ENCODE assay signal across 8 cellular contexts in genomic region chr3:49029563-49029884, GRCh38. TPM values are rescaled to one million over a fixed set of nuclear protein-coding genes. Genes with fewer than 3 reads are reported as not detected.
DNase-seq lines count a peak whose midpoint lies in the region; ATAC-seq and TF ChIP-seq lines count a peak whose summit lies in the region.

No MANE protein-coding gene starts in this region.

- H2AFZ ChIP-seq in OCI-LY3 (ENCODE audit: low read depth, low read length) = no peak overlapping the region; the same call in 1 of the 2 replicates

- H3K27me3 ChIP-seq in OCI-LY3 (ENCODE audit: low read depth, low read length) = no peaks in the 10 kb centered on the region
- no peaks in the 10 kb centered on the region for H3K27me3 ChIP-seq in ectodermal cell (ENCODE audit: control insufficient read depth, insufficient read depth, low read length, poor library complexity, severe bottlenecking)

- H3K79me2 ChIP-seq in OCI-LY3 (ENCODE audit: low read length) = peaks cover 47% of the 10 kb centered on the region

- H3K27me3 Mint-ChIP-seq in neural crest cell (ENCODE audit: low read depth) = peaks cover 7% of the 10 kb centered on the region

- TF ChIP-seq CTCF in C4-2B (conservative IDR thresholded peaks at IDR 0.05) = no peak
- no peak for TF ChIP-seq CTCF in OCI-LY3 (IDR thresholded peaks at IDR 0.05; ENCODE audit: low read depth, low read length)
- TF ChIP-seq CTCF in neural crest cell (conservative IDR thresholded peaks at IDR 0.05) = no peak

- H3K27ac ChIP-seq in C4-2B = peak overlapping the region; percentile 96
- peak overlapping the region; percentile 13 for H3K27ac ChIP-seq in OCI-LY3 (ENCODE audit: low read length)
- H3K27ac ChIP-seq in ectodermal cell (ENCODE audit: insufficient read depth, low read depth, low read length, poor library complexity, severe bottlenecking) = peak overlapping the region; percentile 36

- peaks cover 30% of the 10 kb centered on the region for H3K36me3 Mint-ChIP-seq in neural crest cell (ENCODE audit: low read depth)

- 14 to 33% methylated on average over 6 to 7 of the region's 7 CpGs for WGBS in ectodermal cell, 2 experiments

- peaks cover 26% of the 10 kb centered on the region for H3K4me1 Mint-ChIP-seq in neural crest cell

- ATAC-seq in HG03196 (IDR thresholded peaks at IDR 0.05; ENCODE audit: unreplicated experiment) (no peak), GM19452 (IDR thresholded peaks at IDR 0.05; ENCODE audit: unreplicated experiment) (no peak)

- H3K4me3 ChIP-seq in OCI-LY3 (ENCODE audit: low read length) (peak overlapping the region; percentile 88), ectodermal cell (ENCODE audit: insufficient read depth, low read depth, low read length) (no peak overlapping the region)

- H3K9me3 Mint-ChIP-seq in neural crest cell = no peaks in the 10 kb centered on the region

- H3K4me2 ChIP-seq in OCI-LY3 (ENCODE audit: low read length) = peak overlapping the region; percentile 93

- H4K20me1 ChIP-seq in OCI-LY3 (ENCODE audit: insufficient read depth, low read length) = no peaks in the 10 kb centered on the region

- H3K9ac ChIP-seq in OCI-LY3 (ENCODE audit: low read length) = peak overlapping the region; percentile 44

- peaks cover 16% of the 10 kb centered on the region for H3K4me1 ChIP-seq in OCI-LY3 (ENCODE audit: low read length)
- H3K4me1 ChIP-seq in ectodermal cell (ENCODE audit: control insufficient read depth, insufficient read depth, low read length) = peaks cover 9% of the 10 kb centered on the region

- no peak for DNase-seq in neural crest cell (ENCODE audit: low read depth, low spot score)
- no peak for DNase-seq in NCI-H2107 treated with DMSO at 0.1 percent for 48 hours (lab: John Stamatoyannopoulos, UW; ENCODE audit: unreplicated experiment)
- no peak for DNase-seq in kidney tubule cell (ENCODE audit: low spot score)

- peak overlapping the region; percentile 97 for H3K27ac Mint-ChIP-seq in neural crest cell (ENCODE audit: unreplicated experiment)

- H3K36me3 ChIP-seq in OCI-LY3 (replicated peaks; ENCODE audit: low read depth, low read length) = peaks cover 76% of the 10 kb centered on the region
- H3K36me3 ChIP-seq in ectodermal cell (ENCODE audit: control insufficient read depth, insufficient read depth, low read length) = peaks cover 56% of the 10 kb centered on the region

- H3K4me3 Mint-ChIP-seq in neural crest cell = peak overlapping the region; percentile 96

- H3K9me3 ChIP-seq in OCI-LY3 (ENCODE audit: insufficient read depth, low read length) (no peaks in the 10 kb centered on the region), ectodermal cell (ENCODE audit: control insufficient read depth, low read length) (no peaks in the 10 kb centered on the region)

RNA-seq across cellular contexts. Expression of gene IMPDH2, which starts 0.3 kb away (rescaled TPM):
- polyA plus RNA-seq in ectodermal cell (2013, experiment 1 of 4) = 330 TPM
- 332 TPM for polyA plus RNA-seq in ectodermal cell (2013, experiment 2 of 4)
- polyA plus RNA-seq in ectodermal cell (2013, experiment 3 of 4) = 252 TPM
- 258 TPM for polyA plus RNA-seq in ectodermal cell (2013, experiment 4 of 4)
- 259 and 261 TPM in 2 replicates for total RNA-seq in neural crest cell

RNA-seq across cellular contexts. Expression of gene NDUFAF3, which starts 7.6 kb away (rescaled TPM):
- 19.2 TPM for polyA plus RNA-seq in ectodermal cell (2013, experiment 1 of 4)
- polyA plus RNA-seq in ectodermal cell (2013, experiment 2 of 4) = 22.3 TPM
- polyA plus RNA-seq in ectodermal cell (2013, experiment 3 of 4) = 21.8 TPM
- polyA plus RNA-seq in ectodermal cell (2013, experiment 4 of 4) = 29.1 TPM
- total RNA-seq in neural crest cell = 69.5 and 70.9 TPM in 2 replicates

RNA-seq across cellular contexts. Expression of gene DALRD3, which starts 11.1 kb away (rescaled TPM):
- polyA plus RNA-seq in ectodermal cell (2013, experiment 1 of 4) = 37.2 TPM
- 41.1 TPM for polyA plus RNA-seq in ectodermal cell (2013, experiment 2 of 4)
- polyA plus RNA-seq in ectodermal cell (2013, experiment 3 of 4) = 38.4 TPM
- polyA plus RNA-seq in ectodermal cell (2013, experiment 4 of 4) = 49.5 TPM
- total RNA-seq in neural crest cell = 28.2 and 28.7 TPM in 2 replicates

RNA-seq across cellular contexts. Expression of gene WDR6, which starts 22.3 kb away (rescaled TPM):
- polyA plus RNA-seq in ectodermal cell (2013, experiment 1 of 4) = 202 TPM
- polyA plus RNA-seq in ectodermal cell (2013, experiment 2 of 4) = 233 TPM
- polyA plus RNA-seq in ectodermal cell (2013, experiment 3 of 4) = 164 TPM
- 186 TPM for polyA plus RNA-seq in ectodermal cell (2013, experiment 4 of 4)
- 284 and 294 TPM in 2 replicates for total RNA-seq in neural crest cell

RNA-seq across cellular contexts. Expression of gene P4HTM, which starts 39.5 kb away (rescaled TPM):
- 30.0 TPM for polyA plus RNA-seq in ectodermal cell (2013, experiment 1 of 4)
- 33.6 TPM for polyA plus RNA-seq in ectodermal cell (2013, experiment 2 of 4)
- 33.2 TPM for polyA plus RNA-seq in ectodermal cell (2013, experiment 3 of 4)
- 40.7 TPM for polyA plus RNA-seq in ectodermal cell (2013, experiment 4 of 4)
- total RNA-seq in neural crest cell = 29.1 and 31.4 TPM in 2 replicates

Comparison
In these comparisons a context has a peak if more than half of its experiments do, and no peak if none do; other contexts are left out.
1. H3K27ac ChIP-seq: peak in every context shown above with its lines; median percentile 96 in C4-2B; 36 in ectodermal cell; 13 in OCI-LY3.